8 cellular contexts compared by ENCODE assay signal in the genomic region with DNA sequence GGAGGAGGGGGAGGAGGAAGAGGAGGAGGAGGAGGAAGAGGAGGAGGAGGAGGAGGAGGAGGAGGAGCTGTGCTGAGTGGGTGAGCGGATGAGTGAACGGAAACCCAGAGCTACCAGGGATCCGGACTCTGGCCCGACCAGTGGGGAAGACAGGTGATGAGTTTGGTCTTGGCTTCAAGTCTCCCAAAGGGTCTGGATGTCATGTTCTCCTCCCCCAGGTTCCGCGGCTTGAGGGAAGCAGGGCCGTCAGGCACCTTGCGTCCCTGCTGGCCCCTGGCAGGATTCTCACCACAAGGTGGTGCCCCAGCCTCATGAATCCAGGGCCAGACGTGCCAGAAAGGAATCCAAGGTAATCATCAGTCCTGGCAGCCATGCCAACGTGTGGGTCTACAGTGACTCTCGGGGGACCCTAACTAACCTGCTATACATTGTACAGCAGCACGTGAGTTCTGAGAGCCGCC. TPM values are rescaled to one million over a fixed set of nuclear protein-coding genes. Genes with fewer than 3 reads are reported as not detected.
DNase-seq lines count a peak whose midpoint lies in the region; ATAC-seq and TF ChIP-seq lines count a peak whose summit lies in the region.

No MANE protein-coding gene starts in this region.

- no peaks in the 10 kb centered on the region for H4K20me1 ChIP-seq in neural progenitor cell (ENCODE audit: low read depth)

- H3K4me3 ChIP-seq in NT2/D1 (ENCODE audit: insufficient read length, low read depth) (no peak overlapping the region), fibroblast of villous mesenchyme (ENCODE audit: low read depth, low read length) (no peak overlapping the region), neural progenitor cell (no peak overlapping the region)

- peaks cover 22% of the 10 kb centered on the region for H3K4me1 Mint-ChIP-seq in neural progenitor cell

- no peaks in the 10 kb centered on the region for H3K9me3 Mint-ChIP-seq in neural progenitor cell

- no peaks in the 10 kb centered on the region for H3K36me3 Mint-ChIP-seq in neural progenitor cell

- H3K27me3 ChIP-seq in NT2/D1 (ENCODE audit: insufficient read depth, insufficient read length) (no peaks in the 10 kb centered on the region), neural progenitor cell (no peaks in the 10 kb centered on the region)

- H3K36me3 ChIP-seq in NT2/D1 (ENCODE audit: insufficient read depth, insufficient read length, low read length): no peaks in the 10 kb centered on the region
- no peaks in the 10 kb centered on the region for H3K36me3 ChIP-seq in neural progenitor cell

- H3K9ac ChIP-seq in NT2/D1 (ENCODE audit: insufficient read length, low read depth): no peak overlapping the region
- no peak overlapping the region for H3K9ac ChIP-seq in neural progenitor cell

- H3K4me1 ChIP-seq in NT2/D1 (ENCODE audit: insufficient read depth, insufficient read length) (no peaks in the 10 kb centered on the region), neural progenitor cell (no peaks in the 10 kb centered on the region)

- peak; percentile 58 for DNase-seq in EH (ENCODE audit: low read depth)
- DNase-seq in HS-5 (ENCODE audit: low read depth): peak; percentile 28
- peak; percentile 66 for DNase-seq in NT2/D1 (ENCODE audit: low read depth, low spot score)
- peak; percentile 8 to 25 for DNase-seq in activated T-helper 1 cell treated with anti-CD3 and anti-CD28 coated beads, Interleukin-2, amount 50 U/mL, for 16 hours (ENCODE audit: low read depth in 1 of 2, low spot score in 1 of 2)
- peak; percentile 50 for DNase-seq in fibroblast of villous mesenchyme (ENCODE audit: low read depth)
- peak; percentile 86 for DNase-seq in neural progenitor cell (ENCODE audit: low spot score)

- ATAC-seq in HG03095 (IDR thresholded peaks at IDR 0.05; ENCODE audit: unreplicated experiment) (no peak), GM21723 (IDR thresholded peaks at IDR 0.05; ENCODE audit: unreplicated experiment) (no peak)

- no peaks in the 10 kb centered on the region for H3K79me2 ChIP-seq in neural progenitor cell (ENCODE audit: low read depth)

- H3K4me2 ChIP-seq in neural progenitor cell: no peak overlapping the region

- no peak overlapping the region for H3K27ac ChIP-seq in neural progenitor cell

- no peak overlapping the region for H3K4me3 Mint-ChIP-seq in neural progenitor cell

- TF ChIP-seq CTCF in fibroblast of villous mesenchyme (IDR thresholded peaks at IDR 0.05; ENCODE audit: insufficient read depth, low read depth, low read length): peak; percentile 84
- peak; percentile 72 for TF ChIP-seq CTCF in neural progenitor cell (IDR thresholded peaks at IDR 0.05)

- peaks cover 6% of the 10 kb centered on the region for H3K27me3 Mint-ChIP-seq in neural progenitor cell (ENCODE audit: insufficient read depth, low read depth)

- H3K9me3 ChIP-seq in NT2/D1 (ENCODE audit: insufficient read depth, low read length): no peaks in the 10 kb centered on the region
- no peaks in the 10 kb centered on the region for H3K9me3 ChIP-seq in neural progenitor cell (ENCODE audit: low read depth)

- H2AFZ ChIP-seq in neural progenitor cell (replicated peaks): no peak overlapping the region

- H3F3A ChIP-seq in neural progenitor cell (ENCODE audit: low read depth): no peaks in the 10 kb centered on the region

- no peak overlapping the region for H3K27ac Mint-ChIP-seq in neural progenitor cell

RNA-seq across cellular contexts. Expression of a gene that starts 13.5 kb away (rescaled TPM):
- total RNA-seq in fibroblast of villous mesenchyme (0.97 and 3.5 TPM in 2 replicates), neural progenitor cell (ENCODE audit: low replicate concordance) (7.3 and 7.9 TPM in 2 replicates)

RNA-seq across cellular contexts. Expression of a gene that starts 39.4 kb away (rescaled TPM):
- total RNA-seq in fibroblast of villous mesenchyme (22.5 and 33.5 TPM in 2 replicates), neural progenitor cell (ENCODE audit: low replicate concordance) (41.1 and 54.8 TPM in 2 replicates)

Comparison
In these comparisons a context has a peak if more than half of its experiments do, and no peak if none do; other contexts are left out.
1. DNase-seq: peak in every context shown above with its lines; median percentile 86 in neural progenitor cell; 66 in NT2/D1; 58 in EH; 50 in fibroblast of villous mesenchyme; 28 in HS-5; 16 in activated T-helper 1 cell treated with anti-CD3 and anti-CD28 coated beads, Interleukin-2, amount 50 U/mL, for 16 hours.